In genomic region chr3:88912294-88913014, GRCh38 we compare ENCODE assay signal across 21 cellular contexts.
DNase-seq lines count a peak whose midpoint lies in the region; ATAC-seq, FAIRE-seq and TF ChIP-seq lines count a peak whose summit lies in the region.
"Had no signal": no experiment of that assay in that cellular context is flagged by ENCODE, and none has a peak within 500 bp of the region (broad histone marks: within the 10 kb centered on the region; RNA-seq: fewer than 3 reads in every experiment).

No MANE protein-coding gene starts in this region.

- no peak overlapping the region for H3K14ac ChIP-seq in H1 (ENCODE audit: insufficient read length)

- H3F3A ChIP-seq in smooth muscle cell (ENCODE audit: low read depth): no peaks in the 10 kb centered on the region

- H2BK12ac ChIP-seq in H1 (ENCODE audit: low read depth, low read length): peak overlapping the region; percentile 1; the same call in 1 of the 2 replicates

- POLR2A ChIA-PET in H1 (lab: Charles Lee; ENCODE audit: partially characterized antibody): no interaction called here

- no peaks in the 10 kb centered on the region for H3K23me2 ChIP-seq in H1 (ENCODE audit: low read depth, low read length)

- H3K4ac ChIP-seq in H1 (replicated peaks; ENCODE audit: insufficient read length, low read depth, low read length): no peak overlapping the region

- no peak; a peak in 1 of 4 replicates for TF ChIP-seq RAD21 in H1 (IDR thresholded peaks at IDR 0.05 in 1 of 2, conservative IDR thresholded peaks at IDR 0.05 in 1 of 2; ENCODE audit: low read depth in 2 of 2, low read length in 2 of 2)

- H3K79me2 ChIP-seq in H1 (ENCODE audit: control insufficient read depth in 1 of 2, insufficient read depth in 2 of 2, low read length in 2 of 2): no peaks in the 10 kb centered on the region
- no peaks in the 10 kb centered on the region for H3K79me2 ChIP-seq in smooth muscle cell (ENCODE audit: low read depth)

- peak overlapping the region in 1 of 4 experiments; percentile 22; a peak in 1 of 8 replicates for H3K4me3 ChIP-seq in H1 (ENCODE audit: extremely low read depth in 1 of 4, insufficient read depth in 2 of 4, low read depth in 3 of 4, low read length in 4 of 4)
- H3K4me3 ChIP-seq in smooth muscle cell: no peak overlapping the region

- ATAC-seq in GM19023 (IDR thresholded peaks at IDR 0.05; ENCODE audit: unreplicated experiment): no peak
- ATAC-seq: activated T-cell treated with anti-CD3 and anti-CD28 coated beads, Interleukin-2, amount 50 U/mL, for 4 hours had no signal

- H3K4me2 ChIP-seq in H1 (ENCODE audit: insufficient read depth in 1 of 2, low read depth in 2 of 2, low read length in 2 of 2) (peak overlapping the region; percentile 31 to 41), smooth muscle cell (no peak overlapping the region)

- TF ChIP-seq EP300 in H1 (IDR thresholded peaks at IDR 0.05; ENCODE audit: borderline replicate concordance in 1 of 2, low read depth in 2 of 2, low read length in 2 of 2): 0 out of 3 replicates have a peak, but pooled peaks of 1 of the 2 experiments have one; percentile 54

- peak overlapping the region; percentile 81 for H3K27ac ChIP-seq in H1 (ENCODE audit: low read depth, low read length)
- H3K27ac ChIP-seq in smooth muscle cell (ENCODE audit: low read depth): no peak overlapping the region

- H2AFZ ChIP-seq in H1 (ENCODE audit: low read length): peak overlapping the region; percentile 95
- peak overlapping the region; percentile 84 for H2AFZ ChIP-seq in smooth muscle cell (ENCODE audit: low read depth)

- CTCF ChIA-PET in H1 (lab: Charles Lee; ENCODE audit: partially characterized antibody): no interaction called here

- DNase-seq in NCI-H146 (lab: John Stamatoyannopoulos, UW) (peak; percentile 9), NCI-H146 treated with DMSO at 0.1 percent for 48 hours (lab: John Stamatoyannopoulos, UW; ENCODE audit: unreplicated experiment) (no peak), H1 (ENCODE audit: low read depth in 1 of 2, low spot score in 2 of 2) (peak; percentile 52 to 61), inferior parietal cortex (ENCODE audit: extremely low spot score) (peak; percentile 39), smooth muscle cell (lab: John Stamatoyannopoulos, UW; ENCODE audit: unreplicated experiment) (no peak), kidney glomerular epithelial cell (lab: John Stamatoyannopoulos, UW) (no peak)
- DNase-seq in stimulated activated naive CD4-positive, alpha-beta T cell (lab: John Stamatoyannopoulos, UW): no peak
- DNase-seq: 8988T; activated CD4-positive, alpha-beta T cell treated with anti-CD3 and anti-CD28 coated beads, Interleukin-2, amount 50 U/mL, for 48 hours; activated T-cell treated with anti-CD3 and anti-CD28 coated beads, Interleukin-2, amount 50 U/mL, for 4 hours; CD4-positive, CD25-positive, alpha-beta regulatory T cell; central memory CD4-positive, alpha-beta T cell; DMS53; IMR-90; NCI-H2171; NCI-H748 treated with DMSO at 0.1 percent for 48 hours; stimulated activated CD4-positive, alpha-beta T cell treated with anti-CD3 and anti-CD28 coated beads, Interleukin-12 subunit alpha, Interleukin-12 subunit beta, amount 100 ng/mL, for 4 hours; SW 1271 had no signal

- peak overlapping the region; percentile 73 for H2BK20ac ChIP-seq in H1 (ENCODE audit: low read length)

- peak overlapping the region; percentile 37 for H3K56ac ChIP-seq in H1 (replicated peaks; ENCODE audit: insufficient read length, low read depth, low read length)

- FAIRE-seq in H1 (lab: Jason Lieb, UNC): peak; percentile 99
- FAIRE-seq: endometrium, RCC 7860 had no signal

- whole genome bisulfite sequencing in H1 (ENCODE audit: extremely low coverage in 1 of 2, insufficient coverage in 1 of 2, insufficient read length in 1 of 2, insufficient replicate concordance in 2 of 2, low coverage in 1 of 2, low lambda C conversion rate in 2 of 2, missing lambda C conversion rate in 1 of 2), 2 experiments: 38% methylated on average over 3 of the region's 3 CpGs; no CpG with 5 or more reads in 1 of the 2 experiments
- whole genome bisulfite sequencing in smooth muscle cell (ENCODE audit: low lambda C conversion rate): 62% methylated on average over 3 of the region's 3 CpGs

- no peak overlapping the region for H4K8ac ChIP-seq in H1 (ENCODE audit: extremely low read depth, insufficient read depth, low read length)

- no peaks in the 10 kb centered on the region for H4K20me1 ChIP-seq in H1 (replicated peaks in 1 of 2; ENCODE audit: control insufficient read depth in 1 of 2, insufficient read depth in 2 of 2, low read length in 2 of 2)
- no peaks in the 10 kb centered on the region for H4K20me1 ChIP-seq in smooth muscle cell (ENCODE audit: low read depth)

- H3K4me1 ChIP-seq in H1 (replicated peaks in 1 of 4; ENCODE audit: control insufficient read depth in 3 of 4, insufficient read depth in 4 of 4, low read length in 3 of 4) (peaks cover 0 to 15% (median 10%) of the 10 kb centered on the region in 4 experiments; a peak in 4 of 7 replicates), smooth muscle cell (ENCODE audit: low read depth) (peaks cover 25% of the 10 kb centered on the region)

- H2BK120ac ChIP-seq in H1 (replicated peaks; ENCODE audit: low read depth, low read length): peak overlapping the region; percentile 73

- H3K36me3 ChIP-seq in H1 (ENCODE audit: control insufficient read depth in 2 of 4, insufficient read depth in 4 of 4, low read length in 3 of 4): no peaks in the 10 kb centered on the region
- H3K36me3 ChIP-seq in smooth muscle cell (ENCODE audit: low read depth): no peaks in the 10 kb centered on the region

- no peak overlapping the region for H2BK15ac ChIP-seq in H1 (ENCODE audit: low read length)

- H2BK5ac ChIP-seq in H1 (ENCODE audit: low read depth, low read length): peak overlapping the region; percentile 11; the same call in 1 of the 2 replicates

- H3K18ac ChIP-seq in H1 (ENCODE audit: extremely low read depth, low read length): no peak overlapping the region; the same call in 1 of the 2 replicates

- no peaks in the 10 kb centered on the region for H3K27me3 ChIP-seq in H1 (replicated peaks in 1 of 4; ENCODE audit: control insufficient read depth in 3 of 4, extremely low read depth in 1 of 4, insufficient read depth in 3 of 4, low read length in 3 of 4)
- H3K27me3 ChIP-seq in smooth muscle cell (ENCODE audit: low read depth): no peaks in the 10 kb centered on the region

- no peak overlapping the region for H2AK5ac ChIP-seq in H1 (ENCODE audit: low read depth, low read length)

- TF ChIP-seq CTCF in H1 (IDR thresholded peaks at IDR 0.05; ENCODE audit: control extremely low read depth in 1 of 3, insufficient read depth in 1 of 3, low read depth in 1 of 3, low read length in 3 of 3): no peak
- no peak for TF ChIP-seq CTCF in smooth muscle cell (IDR thresholded peaks at IDR 0.05; ENCODE audit: borderline replicate concordance, insufficient read depth, poor library complexity, severe bottlenecking)

- H3K9ac ChIP-seq in H1 (replicated peaks in 1 of 4; ENCODE audit: extremely low read depth in 1 of 4, low read depth in 3 of 4, low read length in 3 of 4): peak overlapping the region in 2 of 4 experiments; percentile 43 to 45; a peak in 2 of 7 replicates
- no peak overlapping the region for H3K9ac ChIP-seq in smooth muscle cell (ENCODE audit: low read depth)

- H3K79me1 ChIP-seq in H1 (ENCODE audit: low read depth, low read length): no peaks in the 10 kb centered on the region

- no peak overlapping the region for H3K23ac ChIP-seq in H1 (ENCODE audit: insufficient read length)

- H4K91ac ChIP-seq in H1 (replicated peaks; ENCODE audit: insufficient read length, low read length): no peak overlapping the region

- peak in 1 of 2 experiments; percentile 61; a peak in 2 of 3 replicates for TF ChIP-seq POLR2A in H1 (IDR thresholded peaks at IDR 0.05; ENCODE audit: control extremely low read depth in 1 of 2, low read depth in 2 of 2, low read length in 2 of 2)

- H4K5ac ChIP-seq in H1 (ENCODE audit: insufficient read length, low read depth, low read length): peak overlapping the region; percentile 84

- H3K9me3 ChIP-seq in H1 (ENCODE audit: insufficient read depth in 2 of 2, low read depth in 1 of 2, low read length in 1 of 2) (no peaks in the 10 kb centered on the region), smooth muscle cell (replicated peaks; ENCODE audit: low read depth) (no peaks in the 10 kb centered on the region)

TF ChIP-seq in H1, 55 proteins besides CTCF, POLR2A, EP300 and RAD21 (continues in another document):
- TF ChIP-seq ATF3 (IDR thresholded peaks at IDR 0.05; ENCODE audit: insufficient read depth, low read depth, low read length) (no peak), KDM1A (IDR thresholded peaks at IDR 0.05; ENCODE audit: borderline replicate concordance, low read length) (peak; percentile 85; the same call in 1 of the 2 replicates), CBX5 (IDR thresholded peaks at IDR 0.05; ENCODE audit: low read depth, low read length) (no peak), CHD2 (IDR thresholded peaks at IDR 0.05; ENCODE audit: low read length) (0 out of 2 replicates have a peak, but pooled peaks have one; percentile 23), CEBPB (IDR thresholded peaks at IDR 0.05; ENCODE audit: low read depth, low read length) (no peak; the same call in 1 of the 2 replicates), TBP (IDR thresholded peaks at IDR 0.05; ENCODE audit: low read depth, low read length) (0 out of 2 replicates have a peak, but pooled peaks have one; percentile 59), SP4 (IDR thresholded peaks at IDR 0.05; ENCODE audit: low read length) (no peak), SP1 (IDR thresholded peaks at IDR 0.05; ENCODE audit: low read depth, low read length) (0 out of 2 replicates have a peak, but pooled peaks have one; percentile 59), HDAC2 (IDR thresholded peaks at IDR 0.05; ENCODE audit: borderline replicate concordance in 1 of 2, low read depth in 2 of 2, low read length in 2 of 2) (0 out of 4 replicates have a peak, but pooled peaks have one; percentile 31 to 44), TEAD4 (IDR thresholded peaks at IDR 0.05; ENCODE audit: low read depth, low read length) (peak; percentile 85), ZNF274 (IDR thresholded peaks at IDR 0.05; ENCODE audit: borderline replicate concordance, extremely low read depth, low read length) (no peak), MAX (IDR thresholded peaks at IDR 0.05) (peak; percentile 63), TAF7 (optimal IDR thresholded peaks at IDR 0.05; ENCODE audit: borderline replicate concordance, low read depth, low read length) (peak; percentile 78)

Comparison
In these comparisons a context has a peak if more than half of its experiments do, and no peak if none do; other contexts are left out.
1. DNase-seq: peak in NCI-H146 (single experiment), H1 (2 of 2) and inferior parietal cortex (single experiment); none in NCI-H146 treated with DMSO at 0.1 percent for 48 hours (single experiment), smooth muscle cell (single experiment), stimulated activated naive CD4-positive, alpha-beta T cell (0 of 6) and kidney glomerular epithelial cell (single experiment).